8 cellular contexts compared by ENCODE assay signal in the genomic region with DNA sequence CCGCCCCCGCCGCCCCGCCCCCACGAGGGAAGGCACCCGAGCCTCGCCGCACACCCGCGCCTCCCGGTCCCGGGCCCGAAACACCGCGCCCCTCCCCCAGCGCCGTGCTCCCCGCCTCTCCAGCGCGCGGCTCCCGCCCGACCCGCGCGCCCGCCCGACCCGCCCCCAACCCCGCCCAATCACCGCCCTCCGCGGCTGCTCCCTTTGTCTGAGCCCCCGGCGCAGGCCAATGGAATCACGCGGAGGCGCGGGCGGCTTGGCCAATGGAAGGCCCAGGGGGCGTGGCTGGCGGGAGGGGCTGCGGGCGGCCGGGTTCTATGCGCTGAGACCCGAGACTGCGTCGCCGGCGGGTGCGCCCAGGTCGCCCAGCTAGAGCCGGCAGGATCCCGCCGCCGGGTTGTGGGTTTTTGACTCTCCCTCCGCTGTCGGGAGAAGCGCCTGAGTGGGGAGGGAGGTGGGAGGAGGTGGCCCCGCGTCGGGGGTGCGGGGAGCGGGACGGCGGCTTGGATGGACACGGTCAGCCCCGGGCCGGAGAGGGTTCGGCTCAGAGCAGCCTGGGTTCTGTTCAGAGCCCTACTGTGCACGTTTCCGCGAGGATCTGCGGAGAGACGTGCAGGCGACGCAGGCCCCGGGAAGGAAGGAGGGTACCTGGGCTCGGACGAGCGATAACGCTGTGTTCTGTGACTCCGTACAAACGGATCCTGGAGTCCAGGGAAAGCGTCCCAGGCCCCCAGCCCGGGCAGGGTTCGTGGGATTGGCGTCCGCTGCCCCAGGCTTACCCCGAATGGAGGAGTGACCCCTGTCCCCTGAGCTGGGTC. TPM values are rescaled to one million over a fixed set of nuclear protein-coding genes. Genes with fewer than 3 reads are reported as not detected.
DNase-seq lines count a peak whose midpoint lies in the region; ATAC-seq and TF ChIP-seq lines count a peak whose summit lies in the region.

No MANE protein-coding gene starts in this region.

- peaks cover 20% of the 10 kb centered on the region for H3K4me1 Mint-ChIP-seq in activated naive CD8-positive, alpha-beta T cell (ENCODE audit: low read depth)
- H3K4me1 Mint-ChIP-seq in glutamatergic neuron (ENCODE audit: low read depth, unreplicated experiment), result peaks cover 27% of the 10 kb centered on the region
- peaks cover 31% of the 10 kb centered on the region for H3K4me1 Mint-ChIP-seq in osteocyte (ENCODE audit: unreplicated experiment)

- peak overlapping the region in 1 of 2 donors; percentile 90 for H3K27ac ChIP-seq in testis

- H3K27ac Mint-ChIP-seq in activated naive CD8-positive, alpha-beta T cell, result no peak overlapping the region
- H3K27ac Mint-ChIP-seq in glutamatergic neuron (ENCODE audit: unreplicated experiment) (peak overlapping the region; percentile 82), osteocyte (ENCODE audit: unreplicated experiment) (peak overlapping the region; percentile 87)

- 3 to 7% methylated on average over 14 to 48 of the region's 91 CpGs for WGBS in testis, 2 donors

- DNase-seq in ELR (ENCODE audit: low read depth), result peak; percentile 98
- DNase-seq in HFF-Myc (ENCODE audit: extremely low read depth, low read depth), result peak; percentile 68
- peak; percentile 95 for DNase-seq in NCI-H1092 treated with DMSO at 0.1 percent for 48 hours (lab: John Stamatoyannopoulos, UW)
- DNase-seq in glutamatergic neuron, result peak; percentile 100
- peak; percentile 100 for DNase-seq in osteocyte (ENCODE audit: extremely low spot score, unreplicated experiment)
- peak; percentile 98 for DNase-seq in testis

- H3K27me3 Mint-ChIP-seq in activated naive CD8-positive, alpha-beta T cell, result peaks cover 12% of the 10 kb centered on the region
- peaks cover 29% of the 10 kb centered on the region for H3K27me3 Mint-ChIP-seq in glutamatergic neuron (ENCODE audit: unreplicated experiment)
- no peaks in the 10 kb centered on the region for H3K27me3 Mint-ChIP-seq in osteocyte (ENCODE audit: unreplicated experiment)

- ATAC-seq in SK-N-SH treated with all-trans-retinoic acid at 6 μM for 48 hours, result peak; percentile 82

- no peaks in the 10 kb centered on the region for H3K4me1 ChIP-seq in testis

- H3K4me3 ChIP-seq in HFF-Myc (replicated peaks; ENCODE audit: low read depth, low read length) (peak overlapping the region; percentile 94), testis (peak overlapping the region; percentile 62 to 66)

- TF ChIP-seq CTCF in HFF-Myc (IDR thresholded peaks at IDR 0.05; ENCODE audit: low read depth, low read length, missing control alignments) (no peak), glutamatergic neuron (IDR thresholded peaks at IDR 0.05; ENCODE audit: partially characterized antibody, unreplicated experiment) (no peak), osteocyte (IDR thresholded peaks at IDR 0.05) (no peak), testis (IDR thresholded peaks at IDR 0.05) (no peak)

- TF ChIP-seq POLR2A in testis (IDR thresholded peaks at IDR 0.05), result peak; percentile 50

- H3K4me3 Mint-ChIP-seq in activated naive CD8-positive, alpha-beta T cell, result peak overlapping the region; percentile 10
- H3K4me3 Mint-ChIP-seq in glutamatergic neuron (ENCODE audit: unreplicated experiment), result peak overlapping the region; percentile 83
- H3K4me3 Mint-ChIP-seq in osteocyte (ENCODE audit: unreplicated experiment), result peak overlapping the region; percentile 80

- intact Hi-C loops in testis (cut with DNase I; ENCODE audit: low total_unique reads), result no loop called here

- H3K9me3 Mint-ChIP-seq in activated naive CD8-positive, alpha-beta T cell (ENCODE audit: low read depth), result no peaks in the 10 kb centered on the region
- H3K9me3 Mint-ChIP-seq in glutamatergic neuron (ENCODE audit: unreplicated experiment) (peaks cover 45% of the 10 kb centered on the region), osteocyte (ENCODE audit: unreplicated experiment) (no peaks in the 10 kb centered on the region)

- no peaks in the 10 kb centered on the region for H3K36me3 ChIP-seq in testis (ENCODE audit: low read depth, missing control alignments)

- no peaks in the 10 kb centered on the region for H3K27me3 ChIP-seq in testis

- no peaks in the 10 kb centered on the region for H3K9me3 ChIP-seq in testis

- no peaks in the 10 kb centered on the region for H3K36me3 Mint-ChIP-seq in activated naive CD8-positive, alpha-beta T cell
- peaks cover 12% of the 10 kb centered on the region for H3K36me3 Mint-ChIP-seq in glutamatergic neuron (ENCODE audit: unreplicated experiment)
- peaks cover 19% of the 10 kb centered on the region for H3K36me3 Mint-ChIP-seq in osteocyte (ENCODE audit: unreplicated experiment)

TF ChIP-seq in SK-N-SH treated with all-trans-retinoic acid at 6 μM for 48 hours, 23 proteins besides CTCF, POLR2A, EP300 and RAD21:
- 0 out of 2 replicates have a peak, but pooled peaks have one; percentile 67 for TF ChIP-seq GLIS3 (CRISPR knock-in tag; IDR thresholded peaks at IDR 0.05)
- TF ChIP-seq BACH2 (CRISPR knock-in tag; IDR thresholded peaks at IDR 0.05; ENCODE audit: borderline replicate concordance), result no peak
- TF ChIP-seq, protein P1, sequence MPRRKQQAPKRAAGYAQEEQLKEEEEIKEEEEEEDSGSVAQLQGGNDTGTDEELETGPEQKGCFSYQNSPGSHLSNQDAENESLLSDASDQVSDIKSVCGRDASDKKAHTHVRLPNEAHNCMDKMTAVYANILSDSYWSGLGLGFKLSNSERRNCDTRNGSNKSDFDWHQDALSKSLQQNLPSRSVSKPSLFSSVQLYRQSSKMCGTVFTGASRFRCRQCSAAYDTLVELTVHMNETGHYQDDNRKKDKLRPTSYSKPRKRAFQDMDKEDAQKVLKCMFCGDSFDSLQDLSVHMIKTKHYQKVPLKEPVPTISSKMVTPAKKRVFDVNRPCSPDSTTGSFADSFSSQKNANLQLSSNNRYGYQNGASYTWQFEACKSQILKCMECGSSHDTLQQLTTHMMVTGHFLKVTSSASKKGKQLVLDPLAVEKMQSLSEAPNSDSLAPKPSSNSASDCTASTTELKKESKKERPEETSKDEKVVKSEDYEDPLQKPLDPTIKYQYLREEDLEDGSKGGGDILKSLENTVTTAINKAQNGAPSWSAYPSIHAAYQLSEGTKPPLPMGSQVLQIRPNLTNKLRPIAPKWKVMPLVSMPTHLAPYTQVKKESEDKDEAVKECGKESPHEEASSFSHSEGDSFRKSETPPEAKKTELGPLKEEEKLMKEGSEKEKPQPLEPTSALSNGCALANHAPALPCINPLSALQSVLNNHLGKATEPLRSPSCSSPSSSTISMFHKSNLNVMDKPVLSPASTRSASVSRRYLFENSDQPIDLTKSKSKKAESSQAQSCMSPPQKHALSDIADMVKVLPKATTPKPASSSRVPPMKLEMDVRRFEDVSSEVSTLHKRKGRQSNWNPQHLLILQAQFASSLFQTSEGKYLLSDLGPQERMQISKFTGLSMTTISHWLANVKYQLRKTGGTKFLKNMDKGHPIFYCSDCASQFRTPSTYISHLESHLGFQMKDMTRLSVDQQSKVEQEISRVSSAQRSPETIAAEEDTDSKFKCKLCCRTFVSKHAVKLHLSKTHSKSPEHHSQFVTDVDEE (CRISPR knock-in tag; IDR thresholded peaks at IDR 0.05), result peak; percentile 20; the same call in 1 of the 2 replicates

RNA-seq across cellular contexts. Expression of a gene that starts 49.0 kb away (rescaled TPM):
- total RNA-seq in glutamatergic neuron (ENCODE audit: unreplicated experiment), result 111 TPM
- total RNA-seq in osteocyte, result 55.7 and 57.0 TPM in 2 replicates
- total RNA-seq in testis, result 10 to 100 TPM; 29.2 to 30.2 TPM
- polyA plus RNA-seq in testis (ENCODE audit: insufficient read depth, low read depth, low replicate concordance), result 11.3 TPM

RNA-seq across cellular contexts. Expression of a gene that starts 51.2 kb away (rescaled TPM):
- total RNA-seq in glutamatergic neuron (ENCODE audit: unreplicated experiment), result 92.4 TPM
- 120 TPM in 2 replicates for total RNA-seq in osteocyte
- 100 to 1,000 TPM; 131 to 150 TPM for total RNA-seq in testis
- 77.1 TPM for polyA plus RNA-seq in testis (ENCODE audit: insufficient read depth, low read depth, low replicate concordance)

Comparison
In these comparisons a context has a peak if more than half of its experiments do, and no peak if none do; other contexts are left out.
1. H3K4me3 Mint-ChIP-seq: peak in every context shown above with its lines; median percentile 83 in glutamatergic neuron; 80 in osteocyte; 10 in activated naive CD8-positive, alpha-beta T cell.